20 cellular contexts compared by ENCODE assay signal in the genomic region with DNA sequence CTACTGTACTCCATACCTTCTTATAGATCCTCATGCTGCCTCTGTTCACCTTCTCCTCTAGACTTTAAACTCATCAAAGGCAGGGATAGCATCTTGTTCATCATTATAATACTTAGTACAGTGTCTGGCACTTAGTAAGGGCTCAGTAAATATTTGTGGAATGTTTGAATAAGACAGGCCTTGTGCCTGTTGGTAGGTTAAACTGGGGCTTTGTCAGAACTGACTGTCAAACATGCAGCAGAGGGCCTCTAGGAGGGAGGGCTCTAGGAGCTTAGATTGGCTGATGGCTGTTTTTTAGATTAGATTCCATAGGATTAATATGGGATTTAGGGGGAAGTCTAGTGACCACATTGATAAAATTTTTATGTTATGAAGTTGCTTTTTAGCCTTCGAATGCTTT.
A peak's percentile ranks its signal among the peaks of the same experiment; 100 is the strongest.
DNase-seq lines count a peak whose midpoint lies in the region; ATAC-seq and TF ChIP-seq lines count a peak whose summit lies in the region.
"Had no signal": no experiment of that assay in that cellular context is flagged by ENCODE, and none has a peak within 500 bp of the region (broad histone marks: within the 10 kb centered on the region; RNA-seq: fewer than 3 reads in every experiment).

No MANE protein-coding gene starts in this region.

- no peak overlapping the region for H3K23ac ChIP-seq in mesenchymal stem cell (ENCODE audit: low read length in 2 of 2)

- no peak overlapping the region for H2AFZ ChIP-seq in mesenchymal stem cell (ENCODE audit: low read depth, low read length)
- H2AFZ ChIP-seq: neural progenitor cell had no signal

- H3K27ac ChIP-seq in mesenchymal stem cell (ENCODE audit: low read length, poor library complexity, severe bottlenecking) = no peak overlapping the region
- no peak overlapping the region for H3K27ac ChIP-seq in tibial nerve
- H3K27ac ChIP-seq: KMS-11, neural progenitor cell, WERI-Rb-1 had no signal

- H4K91ac ChIP-seq in mesenchymal stem cell (ENCODE audit: low read length) = no peak overlapping the region

- H3K4me1 Mint-ChIP-seq in central memory CD8-positive, alpha-beta T cell = peaks cover 58% of the 10 kb centered on the region
- H3K4me1 Mint-ChIP-seq: H9, neural progenitor cell had no signal

- no peak overlapping the region for H3K4me3 Mint-ChIP-seq in central memory CD8-positive, alpha-beta T cell
- H3K4me3 Mint-ChIP-seq: H9, neural progenitor cell had no signal

- H2BK12ac ChIP-seq in mesenchymal stem cell (ENCODE audit: low read length in 2 of 2) = no peak overlapping the region

- H3K4me2 ChIP-seq in mesenchymal stem cell (ENCODE audit: low read length, poor library complexity, severe bottlenecking) = no peak overlapping the region
- H3K4me2 ChIP-seq: KMS-11, neural progenitor cell had no signal

- H3K27me3 Mint-ChIP-seq in central memory CD8-positive, alpha-beta T cell = no peaks in the 10 kb centered on the region

- POLR2A ChIA-PET in AG04449 (lab: Yijun Ruan, JAX) = no interaction called here

- peaks cover 6% of the 10 kb centered on the region for H3K9me3 Mint-ChIP-seq in central memory CD8-positive, alpha-beta T cell

- H2AK5ac ChIP-seq in mesenchymal stem cell (ENCODE audit: low read length, severe bottlenecking) = no peak overlapping the region

- no peak overlapping the region for H2BK5ac ChIP-seq in mesenchymal stem cell (ENCODE audit: low read depth, low read length, poor library complexity, severe bottlenecking)

- H3K27me3 ChIP-seq in mesenchymal stem cell (ENCODE audit: control insufficient read depth in 1 of 2, insufficient read depth in 1 of 2, low read length in 2 of 2) (no peaks in the 10 kb centered on the region), tibial nerve (no peaks in the 10 kb centered on the region)
- H3K27me3 ChIP-seq: BE2C, neural progenitor cell, sigmoid colon had no signal

- intact Hi-C loops in head of caudate nucleus (cut with DNase I) = no loop called here

- no CpG with 5 or more reads among the region's 1 CpG for WGBS in mesenchymal stem cell
- WGBS in tibial nerve, 2 donors = 43 to 62% methylated on average over 1 of the region's 1 CpG

- H3K36me3 Mint-ChIP-seq in central memory CD8-positive, alpha-beta T cell (ENCODE audit: insufficient read depth) = peaks cover 14% of the 10 kb centered on the region

- no peak for TF ChIP-seq EP300 in tibial nerve (IDR thresholded peaks at IDR 0.05)

- H2BK120ac ChIP-seq in mesenchymal stem cell (ENCODE audit: low read depth, low read length) = no peak overlapping the region

- no peak overlapping the region for H4K8ac ChIP-seq in mesenchymal stem cell (ENCODE audit: low read length)

- no peak for ATAC-seq in central memory CD8-positive, alpha-beta T cell (replicated peaks; ENCODE audit: extremely low read depth, poor library complexity, severe bottlenecking)
- no peak for ATAC-seq in GM19452 (IDR thresholded peaks at IDR 0.05; ENCODE audit: unreplicated experiment)
- ATAC-seq: left ventricle myocardium superior had no signal

- H3K4ac ChIP-seq in mesenchymal stem cell (ENCODE audit: low read depth in 1 of 2, low read length in 2 of 2) = no peak overlapping the region

- peaks cover 3 to 50% of the 10 kb centered on the region in 2 experiments for H3K36me3 ChIP-seq in mesenchymal stem cell (ENCODE audit: control insufficient read depth in 1 of 2, insufficient read depth in 2 of 2, low read depth in 1 of 2, low read length in 2 of 2)
- H3K36me3 ChIP-seq in tibial nerve = peaks cover 0 to 57% (median 0%) of the 10 kb centered on the region in 3 donors

- peak; percentile 2 for DNase-seq in AG04449 (ENCODE audit: low read depth, low spot score)
- DNase-seq in ELR (ENCODE audit: low read depth) = peak; percentile 34
- DNase-seq in central memory CD8-positive, alpha-beta T cell (ENCODE audit: low spot score in 2 of 2) = no peak
- DNase-seq in mesenchymal stem cell = peak; percentile 30
- DNase-seq in GM13976 (ENCODE audit: low spot score) = no peak
- no peak for DNase-seq in tibial nerve (ENCODE audit: low spot score in 2 of 2)
- DNase-seq in head of caudate nucleus = no peak
- DNase-seq: activated gamma-delta T cell treated with Interleukin-2 at 50 U/mL for 16 hours; BE2C; H9; hippocampal formation; left ventricle myocardium superior; NCI-H1436; NCI-H446 treated with DMSO at 0.1 percent for 48 hours; sigmoid colon; stimulated activated CD4-positive, alpha-beta T cell treated with anti-CD3 and anti-CD28 coated beads, Interleukin-4, amount 100 ng/mL, for 4 hours; WERI-Rb-1 had no signal

- no peak overlapping the region for H2BK15ac ChIP-seq in mesenchymal stem cell (ENCODE audit: low read depth, poor library complexity, severe bottlenecking)

- peak overlapping the region; percentile 92 for H3K27ac Mint-ChIP-seq in central memory CD8-positive, alpha-beta T cell (ENCODE audit: low read depth)
- H3K27ac Mint-ChIP-seq: neural progenitor cell had no signal

- CTCF ChIA-PET in AG04449 (lab: Yijun Ruan, JAX) = interaction anchor here (0.9 to 1.3 kb wide), 2 partner anchors 38 to 429 kb away, joined by 3 read pairs; no protein-coding TSS in a partner anchor

- H3K9ac ChIP-seq in mesenchymal stem cell (ENCODE audit: low read length) = peak overlapping the region; percentile 58
- H3K9ac ChIP-seq: KMS-11, neural progenitor cell had no signal

- H3K4me3 ChIP-seq in AG04449 (ENCODE audit: low read depth, low read length) (no peak overlapping the region), mesenchymal stem cell (ENCODE audit: insufficient read depth in 1 of 2, low read depth in 1 of 2, low read length in 2 of 2) (no peak overlapping the region), tibial nerve (no peak overlapping the region)
- H3K4me3 ChIP-seq: neural progenitor cell, sigmoid colon had no signal

- no peaks in the 10 kb centered on the region for H3K4me1 ChIP-seq in mesenchymal stem cell (ENCODE audit: control insufficient read depth, insufficient read depth, low read depth, low read length)
- H3K4me1 ChIP-seq in tibial nerve = peaks cover 0 to 44% (median 0%) of the 10 kb centered on the region in 4 donors
- H3K4me1 ChIP-seq: BE2C had no signal

- H3K14ac ChIP-seq in mesenchymal stem cell (ENCODE audit: low read length in 2 of 2) = no peak overlapping the region

- TF ChIP-seq POLR2A in tibial nerve (IDR thresholded peaks at IDR 0.05) = no peak

- H3K18ac ChIP-seq in mesenchymal stem cell (ENCODE audit: low read depth in 1 of 2, low read length in 2 of 2) = no peak overlapping the region

- H3K79me1 ChIP-seq in mesenchymal stem cell (replicated peaks; ENCODE audit: low read length, poor library complexity, severe bottlenecking) = peaks cover 19% of the 10 kb centered on the region

- no peak for TF ChIP-seq CTCF in AG04449 (IDR thresholded peaks at IDR 0.05; ENCODE audit: insufficient read depth, low read length, missing control alignments)
- no peak for TF ChIP-seq CTCF in GM13976 (IDR thresholded peaks at IDR 0.05; ENCODE audit: borderline replicate concordance, control extremely low read depth, extremely low read depth, insufficient read depth, missing control alignments)
- TF ChIP-seq CTCF in tibial nerve (IDR thresholded peaks at IDR 0.05) = no peak

- H3K9me3 ChIP-seq in mesenchymal stem cell (ENCODE audit: control insufficient read depth, low read length) (peaks cover 10% of the 10 kb centered on the region), tibial nerve (peaks cover 0 to 9% (median 1%) of the 10 kb centered on the region in 4 donors)
- H3K9me3 ChIP-seq: BE2C had no signal

- in situ Hi-C loops in GM13976 (cut with MboI; ENCODE audit: low sequenced_read_pairs, unreplicated experiment) = no loop called here

Comparison
In these comparisons a context has a peak if more than half of its experiments do, and no peak if none do; other contexts are left out.
1. DNase-seq: peak in AG04449 (single experiment), ELR (single experiment) and mesenchymal stem cell (single experiment); none in central memory CD8-positive, alpha-beta T cell (0 of 2), GM13976 (single experiment), tibial nerve (0 of 2) and head of caudate nucleus (0 of 42).